1 cellular context compared by ENCODE assay signal in the genomic region with DNA sequence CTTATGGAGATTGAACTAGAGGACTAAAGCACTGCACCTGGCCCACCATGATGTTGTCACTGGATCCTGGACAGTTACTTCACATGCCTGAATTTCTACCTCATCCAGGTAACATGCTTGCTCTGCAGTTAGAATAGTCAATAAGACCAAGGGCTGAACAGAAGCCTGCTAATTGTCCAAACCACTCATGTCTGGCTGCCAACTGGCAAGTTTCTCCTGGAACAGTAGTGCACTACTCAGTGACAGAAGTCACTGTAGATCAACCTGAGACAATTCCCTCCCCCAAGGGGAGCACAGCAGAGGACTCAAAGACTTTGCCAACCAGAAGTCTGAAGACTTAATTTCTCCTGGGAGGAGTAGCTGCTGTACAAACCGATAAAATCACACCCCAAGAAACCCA.
TF ChIP-seq lines count a peak whose summit lies in the region.

No MANE protein-coding gene starts in this region.

TF ChIP-seq in HCT116, 20 proteins besides CTCF, POLR2A, EP300 and RAD21 (continued from another document):
- TF ChIP-seq, protein P1, sequence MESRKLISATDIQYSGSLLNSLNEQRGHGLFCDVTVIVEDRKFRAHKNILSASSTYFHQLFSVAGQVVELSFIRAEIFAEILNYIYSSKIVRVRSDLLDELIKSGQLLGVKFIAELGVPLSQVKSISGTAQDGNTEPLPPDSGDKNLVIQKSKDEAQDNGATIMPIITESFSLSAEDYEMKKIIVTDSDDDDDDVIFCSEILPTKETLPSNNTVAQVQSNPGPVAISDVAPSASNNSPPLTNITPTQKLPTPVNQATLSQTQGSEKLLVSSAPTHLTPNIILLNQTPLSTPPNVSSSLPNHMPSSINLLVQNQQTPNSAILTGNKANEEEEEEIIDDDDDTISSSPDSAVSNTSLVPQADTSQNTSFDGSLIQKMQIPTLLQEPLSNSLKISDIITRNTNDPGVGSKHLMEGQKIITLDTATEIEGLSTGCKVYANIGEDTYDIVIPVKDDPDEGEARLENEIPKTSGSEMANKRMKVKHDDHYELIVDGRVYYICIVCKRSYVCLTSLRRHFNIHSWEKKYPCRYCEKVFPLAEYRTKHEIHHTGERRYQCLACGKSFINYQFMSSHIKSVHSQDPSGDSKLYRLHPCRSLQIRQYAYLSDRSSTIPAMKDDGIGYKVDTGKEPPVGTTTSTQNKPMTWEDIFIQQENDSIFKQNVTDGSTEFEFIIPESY (IDR thresholded peaks at IDR 0.05; ENCODE audit: extremely low read depth, insufficient replicate concordance, low read length), result no peak
- TF ChIP-seq YY1 (IDR thresholded peaks at IDR 0.05; ENCODE audit: extremely low read depth, insufficient replicate concordance, low read depth, low read length) (no peak), SIN3A (IDR thresholded peaks at IDR 0.05; ENCODE audit: low read depth) (no peak), MAX (IDR thresholded peaks at IDR 0.05) (no peak), POLR2AphosphoS5 (IDR thresholded peaks at IDR 0.05; ENCODE audit: low read depth, low read length) (no peak), CEBPB (IDR thresholded peaks at IDR 0.05; ENCODE audit: low read depth) (no peak), CBX3 (IDR thresholded peaks at IDR 0.05; ENCODE audit: low read depth) (no peak)
- TF ChIP-seq, protein P2, sequence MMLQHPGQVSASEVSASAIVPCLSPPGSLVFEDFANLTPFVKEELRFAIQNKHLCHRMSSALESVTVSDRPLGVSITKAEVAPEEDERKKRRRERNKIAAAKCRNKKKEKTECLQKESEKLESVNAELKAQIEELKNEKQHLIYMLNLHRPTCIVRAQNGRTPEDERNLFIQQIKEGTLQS (IDR thresholded peaks at IDR 0.05), result no peak
